1 cellular context compared by ENCODE assay signal in genomic region chr6:29946380-29946779, GRCh38.
TF ChIP-seq lines count a peak whose summit lies in the region.

No MANE protein-coding gene starts in this region.

TF ChIP-seq in GM12878, 131 proteins besides CTCF, POLR2A, EP300 and RAD21 (continued from another document):
- TF ChIP-seq PML (IDR thresholded peaks at IDR 0.05; ENCODE audit: low read length) (peak; percentile 7), ELK1 (IDR thresholded peaks at IDR 0.05; ENCODE audit: low read depth, low read length) (no peak), BACH1 (IDR thresholded peaks at IDR 0.05; ENCODE audit: borderline replicate concordance) (0 out of 2 replicates have a peak, but pooled peaks have one; percentile 4), SMAD5 (IDR thresholded peaks at IDR 0.05; ENCODE audit: low read depth) (peak; percentile 23; the same call in 1 of the 2 replicates), ZBED1 (IDR thresholded peaks at IDR 0.05; ENCODE audit: borderline replicate concordance) (peak; percentile 36; the same call in 1 of the 2 replicates)
